Comparison of ENCODE assay signal across 21 cellular contexts in genomic region chr10:11024596-11024995, GRCh38. TPM values are rescaled to one million over a fixed set of nuclear protein-coding genes. Genes with fewer than 3 reads are reported as not detected.
DNase-seq lines count a peak whose midpoint lies in the region; ATAC-seq and TF ChIP-seq lines count a peak whose summit lies in the region.
"Had no signal": no experiment of that assay in that cellular context is flagged by ENCODE, and none has a peak within 500 bp of the region (broad histone marks: within the 10 kb centered on the region; RNA-seq: fewer than 3 reads in every experiment).

No MANE protein-coding gene starts in this region.

- no peak overlapping the region for H4K8ac ChIP-seq in neuronal stem cell (ENCODE audit: low read depth, low read length)

- no peak overlapping the region for H3K4ac ChIP-seq in neuronal stem cell (ENCODE audit: low read length)

- H3K4me2 ChIP-seq in neuronal stem cell (ENCODE audit: insufficient read depth, low read length, poor library complexity, severe bottlenecking) = no peak overlapping the region
- H3K4me2 ChIP-seq: KMS-11 had no signal

- no peaks in the 10 kb centered on the region for H3K79me1 ChIP-seq in neuronal stem cell (ENCODE audit: low read depth, low read length)

- H3K4me3 Mint-ChIP-seq in activated T-helper 2 cell treated with anti-CD3 and anti-CD28 coated beads, Interferon-gamma antibody, Interleukin-2, Interleukin-4, amounts not matched to agents 10 μg/mL and 5 μg/mL and 100 μg/mL, durations not matched to agents 14 hours and 24 hours and 36 hours (ENCODE audit: low read depth) = no peak overlapping the region
- H3K4me3 Mint-ChIP-seq: activated T-helper 17 cell treated with anti-CD3 and anti-CD28 coated beads, Interleukin-2, amount 50 U/mL, for 72 hours; CD8-positive, alpha-beta memory T cell; naive B cell had no signal

- ATAC-seq in foreskin keratinocyte (peak; percentile 66), mucosa of descending colon (peak; percentile 72), GM19324 (IDR thresholded peaks at IDR 0.05; ENCODE audit: low FRiP score, unreplicated experiment) (no peak)
- ATAC-seq: activated T-helper 17 cell treated with anti-CD3 and anti-CD28 coated beads, Interleukin-2, amount 50 U/mL, for 72 hours; PC-3 had no signal

- H2BK12ac ChIP-seq in neuronal stem cell (ENCODE audit: low read length) = no peak overlapping the region

- H3K14ac ChIP-seq in neuronal stem cell (ENCODE audit: low read length) = no peak overlapping the region

- H3K9ac ChIP-seq in neuronal stem cell (ENCODE audit: low read depth, low read length, poor library complexity) = no peak overlapping the region
- H3K9ac ChIP-seq: KMS-11 had no signal

- TF ChIP-seq CTCF in foreskin keratinocyte (conservative IDR thresholded peaks at IDR 0.05) (no peak), mucosa of descending colon (IDR thresholded peaks at IDR 0.05) (no peak)

- H3K18ac ChIP-seq in neuronal stem cell (ENCODE audit: low read length) = no peak overlapping the region

- H3K36me3 ChIP-seq in mucosa of descending colon (ENCODE audit: low read depth) (no peaks in the 10 kb centered on the region), neuronal stem cell (replicated peaks in 1 of 2; ENCODE audit: control insufficient read depth in 2 of 2, insufficient read depth in 2 of 2, low read length in 2 of 2) (no peaks in the 10 kb centered on the region)

- H3K4me3 ChIP-seq in mucosa of descending colon (no peak overlapping the region), neuronal stem cell (ENCODE audit: low read length in 2 of 2) (no peak overlapping the region)

- H3K27me3 ChIP-seq in foreskin keratinocyte (no peaks in the 10 kb centered on the region), neuronal stem cell (ENCODE audit: control insufficient read depth in 3 of 3, insufficient read depth in 3 of 3, low read depth in 1 of 3, low read length in 3 of 3) (no peaks in the 10 kb centered on the region)

- DNase-seq in AG20443 (ENCODE audit: low spot score) = peak; percentile 45
- peak; percentile 42 for DNase-seq in amniotic epithelial cell (ENCODE audit: low read depth)
- DNase-seq in foreskin keratinocyte = peak in 1 of 2 donors; percentile 37
- DNase-seq in mucosa of descending colon = no peak
- DNase-seq in SHP77 treated with DMSO at 0.1 percent for 48 hours (lab: John Stamatoyannopoulos, UW) = no peak
- DNase-seq in activated T-helper 2 cell treated with anti-CD3 and anti-CD28 coated beads, Interferon-gamma antibody, Interleukin-2, Interleukin-4, amounts not matched to agents 10 μg/mL and 5 μg/mL and 100 μg/mL, durations not matched to agents 14 hours and 24 hours and 36 hours (ENCODE audit: low spot score) = no peak
- no peak for DNase-seq in neuronal stem cell (ENCODE audit: low spot score)
- DNase-seq: aorta; CD8-positive, alpha-beta memory T cell; glutamatergic neuron; islet precursor cell; naive B cell; NCI-H1694; NCI-H510A; PC-3 had no signal

- H3K23ac ChIP-seq in neuronal stem cell (ENCODE audit: low read depth, low read length, poor library complexity) = no peak overlapping the region

- H3K4me1 ChIP-seq in foreskin keratinocyte (no peaks in the 10 kb centered on the region), mucosa of descending colon (ENCODE audit: low read depth) (peaks cover 10% of the 10 kb centered on the region), neuronal stem cell (ENCODE audit: control insufficient read depth in 2 of 2, insufficient read depth in 1 of 2, low read depth in 1 of 2, low read length in 2 of 2) (peaks cover 0 to 2% of the 10 kb centered on the region in 2 donors)

- no peak overlapping the region for H2AFZ ChIP-seq in neuronal stem cell (ENCODE audit: low read length)

- no peak overlapping the region for H3K27ac Mint-ChIP-seq in activated T-helper 2 cell treated with anti-CD3 and anti-CD28 coated beads, Interferon-gamma antibody, Interleukin-2, Interleukin-4, amounts not matched to agents 10 μg/mL and 5 μg/mL and 100 μg/mL, durations not matched to agents 14 hours and 24 hours and 36 hours
- H3K27ac Mint-ChIP-seq: activated T-helper 17 cell treated with anti-CD3 and anti-CD28 coated beads, Interleukin-2, amount 50 U/mL, for 72 hours; progenitor cell of endocrine pancreas had no signal

- no peak overlapping the region for H2BK5ac ChIP-seq in neuronal stem cell (ENCODE audit: low read length)

- peaks cover 3% of the 10 kb centered on the region for H3K4me1 Mint-ChIP-seq in activated T-helper 2 cell treated with anti-CD3 and anti-CD28 coated beads, Interferon-gamma antibody, Interleukin-2, Interleukin-4, amounts not matched to agents 10 μg/mL and 5 μg/mL and 100 μg/mL, durations not matched to agents 14 hours and 24 hours and 36 hours (ENCODE audit: low read depth)
- H3K4me1 Mint-ChIP-seq: activated T-helper 17 cell treated with anti-CD3 and anti-CD28 coated beads, Interleukin-2, amount 50 U/mL, for 72 hours; CD8-positive, alpha-beta memory T cell; naive B cell had no signal

- H3K27me3 Mint-ChIP-seq in activated T-helper 2 cell treated with anti-CD3 and anti-CD28 coated beads, Interferon-gamma antibody, Interleukin-2, Interleukin-4, amounts not matched to agents 10 μg/mL and 5 μg/mL and 100 μg/mL, durations not matched to agents 14 hours and 24 hours and 36 hours (ENCODE audit: low read depth) = peaks cover 58% of the 10 kb centered on the region

- H4K91ac ChIP-seq in neuronal stem cell (ENCODE audit: low read depth, low read length, poor library complexity) = no peak overlapping the region

- H3K27ac ChIP-seq in foreskin keratinocyte = no peak overlapping the region
- no peak overlapping the region for H3K27ac ChIP-seq in neuronal stem cell (replicated peaks; ENCODE audit: low read length)
- H3K27ac ChIP-seq: HL-60, KMS-11 had no signal

- no peaks in the 10 kb centered on the region for H3K9me3 Mint-ChIP-seq in activated T-helper 2 cell treated with anti-CD3 and anti-CD28 coated beads, Interferon-gamma antibody, Interleukin-2, Interleukin-4, amounts not matched to agents 10 μg/mL and 5 μg/mL and 100 μg/mL, durations not matched to agents 14 hours and 24 hours and 36 hours
- H3K9me3 Mint-ChIP-seq: activated T-helper 17 cell treated with anti-CD3 and anti-CD28 coated beads, Interleukin-2, amount 50 U/mL, for 72 hours; naive B cell had no signal

- intact Hi-C loops in mucosa of descending colon (cut with DNase I, micrococcal nuclease) = no loop called here
- intact Hi-C loops in activated T-helper 2 cell treated with anti-CD3 and anti-CD28 coated beads, Interferon-gamma antibody, Interleukin-2, Interleukin-4, amounts not matched to agents 10 μg/mL and 5 μg/mL and 100 μg/mL, durations not matched to agents 14 hours and 24 hours and 36 hours (cut with micrococcal nuclease) = no loop called here

- no CpG with 5 or more reads among the region's 1 CpG for WGBS in neuronal stem cell (ENCODE audit: extremely low coverage in 2 of 2, insufficient read length in 2 of 2, insufficient replicate concordance in 1 of 2), 2 donors

- H3K36me3 Mint-ChIP-seq in activated T-helper 2 cell treated with anti-CD3 and anti-CD28 coated beads, Interferon-gamma antibody, Interleukin-2, Interleukin-4, amounts not matched to agents 10 μg/mL and 5 μg/mL and 100 μg/mL, durations not matched to agents 14 hours and 24 hours and 36 hours (ENCODE audit: low read depth) = no peaks in the 10 kb centered on the region
- H3K36me3 Mint-ChIP-seq: CD8-positive, alpha-beta memory T cell; naive B cell had no signal

- H2AK5ac ChIP-seq in neuronal stem cell (ENCODE audit: low read depth, low read length) = no peak overlapping the region

- H2BK15ac ChIP-seq in neuronal stem cell (ENCODE audit: low read length) = no peak overlapping the region

- H2BK120ac ChIP-seq in neuronal stem cell (ENCODE audit: low read depth, low read length) = no peak overlapping the region

- H3K9me3 ChIP-seq in mucosa of descending colon = no peaks in the 10 kb centered on the region
- no peaks in the 10 kb centered on the region for H3K9me3 ChIP-seq in neuronal stem cell (replicated peaks in 1 of 2; ENCODE audit: control insufficient read depth in 2 of 2, insufficient read depth in 1 of 2, low read depth in 1 of 2, low read length in 2 of 2)

RNA-seq across cellular contexts. Expression of gene CELF2, which starts 6.9 kb away (rescaled TPM):
- total RNA-seq in foreskin keratinocyte (10.8 and 11.1 TPM in 2 replicates), mucosa of descending colon (10 to 100 TPM; 31.4 to 56.5 (median 36.1) TPM)
- polyA plus RNA-seq in foreskin keratinocyte = 1.9 and 2.4 TPM in 2 replicates
- total RNA-seq in activated T-helper 2 cell treated with anti-CD3 and anti-CD28 coated beads, Interferon-gamma antibody, Interleukin-2, Interleukin-4, amounts not matched to agents 10 μg/mL and 5 μg/mL and 100 μg/mL, durations not matched to agents 14 hours and 24 hours and 36 hours = 131 and 134 TPM in 2 replicates
- 32.5 TPM for polyA plus RNA-seq in neuronal stem cell (2013, experiment 1 of 2)
- polyA plus RNA-seq in neuronal stem cell (2013, experiment 2 of 2) = 34.4 TPM
- total RNA-seq: A673, PC-3 had no signal

Comparison
In these comparisons a context has a peak if more than half of its experiments do, and no peak if none do; other contexts are left out.
1. DNase-seq: peak in AG20443 (single experiment) and amniotic epithelial cell (single experiment); none in mucosa of descending colon (0 of 3), SHP77 treated with DMSO at 0.1 percent for 48 hours (single experiment), activated T-helper 2 cell treated with anti-CD3 and anti-CD28 coated beads, Interferon-gamma antibody, Interleukin-2, Interleukin-4, amounts not matched to agents 10 μg/mL and 5 μg/mL and 100 μg/mL, durations not matched to agents 14 hours and 24 hours and 36 hours (single experiment) and neuronal stem cell (single experiment).